ENCODE assay signal across 9 cellular contexts in genomic region chr11:65743928-65744698, GRCh38. TPM values are rescaled to one million over a fixed set of nuclear protein-coding genes. Genes with fewer than 3 reads are reported as not detected.
DNase-seq lines count a peak whose midpoint lies in the region; ATAC-seq, FAIRE-seq and TF ChIP-seq lines count a peak whose summit lies in the region.
"Had no signal": no experiment of that assay in that cellular context is flagged by ENCODE, and none has a peak within 500 bp of the region (broad histone marks: within the 10 kb centered on the region; RNA-seq: fewer than 3 reads in every experiment).

No MANE protein-coding gene starts in this region.

- no peak overlapping the region for H3K4me3 Mint-ChIP-seq in T-cell
- H3K4me3 Mint-ChIP-seq: natural killer cell treated with Interleukin-12 subunit alpha and Interleukin-12 subunit beta and Interleukin-15 and Interleukin-18, amount 100 ng/mL, for 72 hours had no signal

- H3K27me3 ChIP-seq in bronchial epithelial cell (ENCODE audit: control insufficient read depth, insufficient read depth, low read length) (peaks cover 2% of the 10 kb centered on the region), pancreas (no peaks in the 10 kb centered on the region)

- TF ChIP-seq CTCF in bronchial epithelial cell (IDR thresholded peaks at IDR 0.05; ENCODE audit: insufficient read depth, low read length, severe bottlenecking) (peak; percentile 17), pancreas (IDR thresholded peaks at IDR 0.05) (no peak)

- H3K36me3 Mint-ChIP-seq in T-cell = no peaks in the 10 kb centered on the region
- H3K36me3 Mint-ChIP-seq: natural killer cell treated with Interleukin-12 subunit alpha and Interleukin-12 subunit beta and Interleukin-15 and Interleukin-18, amount 100 ng/mL, for 72 hours had no signal

- CTCF ChIA-PET in T-cell (lab: Charles Lee) = interaction anchor here in 1 of 2 donors (1.0 kb wide), 1 partner anchor 32 kb away, joined by 4 read pairs; no protein-coding TSS in a partner anchor

- intact Hi-C loops in pancreas (cut with DNase I) = no loop called here

- 54 to 62% methylated on average over 20 to 21 of the region's 21 CpGs for WGBS in pancreas, 2 donors

- FAIRE-seq in bronchial epithelial cell (lab: Jason Lieb, UNC) (no peak), pancreas (lab: Jason Lieb, UNC) (no peak)

- H3K4me1 ChIP-seq in pancreas = no peaks in the 10 kb centered on the region

- H3K9me3 ChIP-seq in pancreas = no peaks in the 10 kb centered on the region

- H3K4me3 ChIP-seq in bronchial epithelial cell (ENCODE audit: low read depth, low read length) = no peak overlapping the region
- peak overlapping the region in 1 of 4 donors; percentile 22 for H3K4me3 ChIP-seq in pancreas

- H3K27ac ChIP-seq in pancreas = no peak overlapping the region

- peaks cover 14 to 19% of the 10 kb centered on the region in 2 donors for H3K27me3 Mint-ChIP-seq in T-cell

- POLR2A ChIA-PET in T-cell (lab: Charles Lee) = no interaction called here

- peak; percentile 96 to 100 (median 98) for ATAC-seq in pancreas
- ATAC-seq in T-cell (replicated peaks in 1 of 4) = no peak
- ATAC-seq in HG02763 (IDR thresholded peaks at IDR 0.05; ENCODE audit: unreplicated experiment) = no peak

- no peaks in the 10 kb centered on the region for H3K9me3 Mint-ChIP-seq in T-cell
- H3K9me3 Mint-ChIP-seq: natural killer cell treated with Interleukin-12 subunit alpha and Interleukin-12 subunit beta and Interleukin-15 and Interleukin-18, amount 100 ng/mL, for 72 hours had no signal

- no peaks in the 10 kb centered on the region for H3K36me3 ChIP-seq in bronchial epithelial cell (ENCODE audit: control insufficient read depth, insufficient read depth, low read length)
- H3K36me3 ChIP-seq in pancreas = no peaks in the 10 kb centered on the region

- no peaks in the 10 kb centered on the region for H3K4me1 Mint-ChIP-seq in T-cell

- peak; percentile 9 for DNase-seq in NCI-H2227 (lab: John Stamatoyannopoulos, UW; ENCODE audit: unreplicated experiment)
- DNase-seq in NCI-H2227 treated with DMSO at 0.1 percent for 48 hours (lab: John Stamatoyannopoulos, UW) = no peak
- peak; percentile 63 for DNase-seq in NCI-H146 (lab: John Stamatoyannopoulos, UW)
- no peak for DNase-seq in bronchial epithelial cell (ENCODE audit: low read depth)
- DNase-seq in pancreas = peak; percentile 46 to 71 (median 65)
- DNase-seq in T-cell = no peak
- DNase-seq in 8988T = no peak

- no peak overlapping the region for H3K27ac Mint-ChIP-seq in T-cell
- H3K27ac Mint-ChIP-seq: natural killer cell treated with Interleukin-12 subunit alpha and Interleukin-12 subunit beta and Interleukin-15 and Interleukin-18, amount 100 ng/mL, for 72 hours had no signal

RNA-seq across cellular contexts. Expression of gene RNASEH2C, which starts 23.5 kb away (rescaled TPM):
- total RNA-seq in bronchial epithelial cell (19.8 and 21.1 TPM in 2 replicates), pancreas (10 to 100 TPM; 16.1 to 29.3 (median 20.4) TPM), T-cell (10 to 100 TPM; 35.8 to 77.4 (median 70.7) TPM)
- polyA plus RNA-seq in pancreas = 10 to 100 TPM; 37.1 to 49.3 TPM

RNA-seq across cellular contexts. Expression of gene KAT5, which starts 32.1 kb away (rescaled TPM):
- total RNA-seq in bronchial epithelial cell = 34.8 and 37.6 TPM in 2 replicates
- total RNA-seq in pancreas = 10 to 100 TPM; 26.5 to 39.8 (median 35.0) TPM
- polyA plus RNA-seq in pancreas = 10 to 100 TPM; 79.6 to 99.6 TPM
- 100 to 1,000 TPM in 4 of 5 donors, 10 to 100 TPM in 1; 99.9 to 111 (median 104) TPM for total RNA-seq in T-cell

RNA-seq across cellular contexts. Expression of gene AP5B1, which starts 36.7 kb away (rescaled TPM):
- total RNA-seq in bronchial epithelial cell (6.1 and 8.4 TPM in 2 replicates), pancreas (10 to 100 TPM; 10.2 to 12.7 (median 11.5) TPM), T-cell (10 to 100 TPM; 17.7 to 31.6 (median 30.1) TPM)
- 10 to 100 TPM in 1 of 2 donors, 1 to 10 TPM in 1; 4.2 to 10.4 TPM for polyA plus RNA-seq in pancreas

RNA-seq across cellular contexts. Expression of gene OVOL1, which starts 42.8 kb away (rescaled TPM):
- 6.3 and 17.8 TPM in 2 replicates for total RNA-seq in bronchial epithelial cell
- 1 to 10 TPM; 1.1 to 5.6 (median 1.8) TPM for total RNA-seq in pancreas
- polyA plus RNA-seq in pancreas = 1 to 10 TPM; 1.9 TPM
- total RNA-seq in T-cell = under 1 TPM in 2 of 5 donors, not detected in 3; 0.12 to 0.13 TPM
- total RNA-seq: natural killer cell treated with Interleukin-12 subunit alpha and Interleukin-12 subunit beta and Interleukin-15 and Interleukin-18, amount 100 ng/mL, for 72 hours had no signal

Comparison
In these comparisons a context has a peak if more than half of its experiments do, and no peak if none do; other contexts are left out.
1. DNase-seq: peak in NCI-H2227 (single experiment), NCI-H146 (single experiment) and pancreas (6 of 6); none in NCI-H2227 treated with DMSO at 0.1 percent for 48 hours (single experiment), bronchial epithelial cell (single experiment), T-cell (0 of 34) and 8988T (single experiment).
2. ATAC-seq: peak in pancreas (4 of 4); none in T-cell (0 of 4) and HG02763 (single experiment).